Comparison of ENCODE assay signal across 12 cellular contexts in genomic region chr19:28103916-28104315, GRCh38.
"Had no signal": no experiment of that assay in that cellular context is flagged by ENCODE, and none has a peak within 500 bp of the region (broad histone marks: within the 10 kb centered on the region; RNA-seq: fewer than 3 reads in every experiment).

No MANE protein-coding gene starts in this region.

- H3K4me3 ChIP-seq: right atrium auricular region, uterus had no signal

- ATAC-seq: activated T-cell treated with anti-CD3 and anti-CD28 coated beads, Interleukin-2, amount 50 U/mL, for 72 hours; foreskin keratinocyte had no signal

- H3K27ac ChIP-seq: foreskin keratinocyte, right atrium auricular region, uterus had no signal

- H3K4me1 ChIP-seq: foreskin keratinocyte, right atrium auricular region, uterus had no signal

- H3K27ac Mint-ChIP-seq: activated naive CD8-positive, alpha-beta T cell treated with anti-CD3 and anti-CD28 coated beads, Interleukin-2, amount 10 ng/mL, durations not matched to agents 7 days and 5 days; activated T-cell treated with anti-CD3 and anti-CD28 coated beads, Interleukin-2, amount 50 U/mL, for 72 hours; T-helper 2 cell treated with Interferon-gamma antibody and Interleukin-4, amounts not matched to agents 5 μg/mL and 100 μg/mL, for 36 hours had no signal

- H3K27me3 Mint-ChIP-seq: activated naive CD8-positive, alpha-beta T cell treated with anti-CD3 and anti-CD28 coated beads, Interleukin-2, amount 10 ng/mL, durations not matched to agents 7 days and 5 days had no signal

- H3K4me3 Mint-ChIP-seq: activated naive CD8-positive, alpha-beta T cell treated with anti-CD3 and anti-CD28 coated beads, Interleukin-2, amount 10 ng/mL, durations not matched to agents 7 days and 5 days; activated T-cell treated with anti-CD3 and anti-CD28 coated beads, Interleukin-2, amount 50 U/mL, for 72 hours; T-helper 2 cell treated with Interferon-gamma antibody and Interleukin-4, amounts not matched to agents 5 μg/mL and 100 μg/mL, for 36 hours had no signal

- DNase-seq: activated CD4-positive, alpha-beta T cell treated with anti-CD3 and anti-CD28 coated beads, Interleukin-2, amount 50 U/mL, for 48 hours; activated CD4-positive, CD25-positive, alpha-beta regulatory T cell treated with anti-CD3 and anti-CD28 coated beads, Interleukin-2, amount 50 U/mL, for 72 hours; activated gamma-delta T cell treated with Interleukin-2 at 50 U/mL for 16 hours; activated naive CD8-positive, alpha-beta T cell treated with anti-CD3 and anti-CD28 coated beads, Interleukin-2, amount 10 ng/mL, durations not matched to agents 7 days and 5 days; activated T-cell treated with anti-CD3 and anti-CD28 coated beads, Interleukin-2, amount 50 U/mL, for 72 hours; aorta; foreskin keratinocyte; kidney glomerular epithelial cell; small intestine; uterus had no signal

- H3K4me1 Mint-ChIP-seq: activated naive CD8-positive, alpha-beta T cell treated with anti-CD3 and anti-CD28 coated beads, Interleukin-2, amount 10 ng/mL, durations not matched to agents 7 days and 5 days had no signal

- H3K36me3 Mint-ChIP-seq: activated naive CD8-positive, alpha-beta T cell treated with anti-CD3 and anti-CD28 coated beads, Interleukin-2, amount 10 ng/mL, durations not matched to agents 7 days and 5 days had no signal

- H3K27me3 ChIP-seq: foreskin keratinocyte, right atrium auricular region, uterus had no signal

- H3K9me3 ChIP-seq: uterus had no signal

- H3K36me3 ChIP-seq: right atrium auricular region, uterus had no signal
